ENCODE assay signal across 12 cellular contexts in genomic region chr4:26263165-26263564, GRCh38. TPM values are rescaled to one million over a fixed set of nuclear protein-coding genes. Genes with fewer than 3 reads are reported as not detected.
DNase-seq lines count a peak whose midpoint lies in the region; ATAC-seq and TF ChIP-seq lines count a peak whose summit lies in the region.
"Had no signal": no experiment of that assay in that cellular context is flagged by ENCODE, and none has a peak within 500 bp of the region (broad histone marks: within the 10 kb centered on the region; RNA-seq: fewer than 3 reads in every experiment).

No MANE protein-coding gene starts in this region.

- ATAC-seq in mucosa of descending colon: peak; percentile 81
- ATAC-seq: left ventricle myocardium superior had no signal

- H3K4me1 ChIP-seq in Karpas-422 (ENCODE audit: low read length): no peaks in the 10 kb centered on the region; the same call in 1 of the 2 replicates
- no peaks in the 10 kb centered on the region for H3K4me1 ChIP-seq in mucosa of descending colon (ENCODE audit: low read depth)

- no peak overlapping the region for H3K27ac ChIP-seq in Karpas-422 (ENCODE audit: low read length)
- H3K27ac ChIP-seq: coronary artery, SK-N-MC had no signal

- no peaks in the 10 kb centered on the region for H4K20me1 ChIP-seq in Karpas-422 (ENCODE audit: insufficient read depth, low read depth, low read length)

- H3K4me3 ChIP-seq in Karpas-422 (ENCODE audit: low read length) (no peak overlapping the region), mucosa of descending colon (no peak overlapping the region)
- H3K4me3 ChIP-seq: coronary artery, SK-N-MC had no signal

- no peaks in the 10 kb centered on the region for H3K27me3 ChIP-seq in Karpas-422 (ENCODE audit: low read length)

- no peak overlapping the region for H3K4me2 ChIP-seq in Karpas-422 (ENCODE audit: low read depth, low read length, poor library complexity, severe bottlenecking)

- H3K9me3 ChIP-seq in Karpas-422 (ENCODE audit: low read length) (no peaks in the 10 kb centered on the region), mucosa of descending colon (no peaks in the 10 kb centered on the region)

- H2AFZ ChIP-seq in Karpas-422 (ENCODE audit: low read length): no peak overlapping the region

- H3K79me2 ChIP-seq in Karpas-422 (ENCODE audit: low read length): no peaks in the 10 kb centered on the region

- DNase-seq in SIG-M5 treated with dmso at 0.1 percent for 504 hours (lab: John Stamatoyannopoulos, UW; ENCODE audit: unreplicated experiment) (peak; percentile 43), SIG-M5 (lab: John Stamatoyannopoulos, UW) (no peak), Karpas-422 (peak; percentile 75), RKO (ENCODE audit: low spot score) (peak; percentile 25), mucosa of descending colon (peak in 1 of 3 donors; percentile 21), ecto neural progenitor cell (ENCODE audit: low spot score) (no peak), GF-D8 (lab: John Stamatoyannopoulos, UW) (no peak), hypothalamus (lab: John Stamatoyannopoulos, UW) (no peak)
- DNase-seq: activated CD4-positive, alpha-beta T cell treated with anti-CD3 and anti-CD28 coated beads, Interleukin-2, amount 50 U/mL, for 4 hours; left ventricle myocardium superior had no signal

- intact Hi-C loops in mucosa of descending colon (cut with DNase I, micrococcal nuclease): no loop called here

- H3K36me3 ChIP-seq in Karpas-422 (ENCODE audit: insufficient read depth, low read length) (no peaks in the 10 kb centered on the region), mucosa of descending colon (ENCODE audit: low read depth) (no peaks in the 10 kb centered on the region)

- TF ChIP-seq CTCF in mucosa of descending colon (IDR thresholded peaks at IDR 0.05): no peak

- H3K9ac ChIP-seq in Karpas-422 (ENCODE audit: low read length): no peak overlapping the region

- no peaks in the 10 kb centered on the region for H3K9me2 ChIP-seq in Karpas-422 (replicated peaks; ENCODE audit: insufficient read depth, low read length)

RNA-seq across cellular contexts. Expression of gene RBPJ, which starts 57.6 kb away (rescaled TPM):
- 23.8 and 36.8 TPM in 2 replicates for total RNA-seq in Karpas-422 (2014; rRNA removed; shearing (Covaris generic); ENCODE audit: low replicate concordance)
- total RNA-seq in mucosa of descending colon: 100 to 1,000 TPM in 1 of 3 donors, 10 to 100 TPM in 2; 50.4 to 133 (median 52.0) TPM

Comparison
In these comparisons a context has a peak if more than half of its experiments do, and no peak if none do; other contexts are left out.
1. DNase-seq: peak in SIG-M5 treated with dmso at 0.1 percent for 504 hours (single experiment), Karpas-422 (single experiment) and RKO (single experiment); none in SIG-M5 (single experiment), ecto neural progenitor cell (single experiment), GF-D8 (single experiment) and hypothalamus (0 of 51).